13 cellular contexts compared by ENCODE assay signal in genomic region chr4:97496298-97496873, GRCh38.
A peak's percentile ranks its signal among the peaks of the same experiment; 100 is the strongest.
DNase-seq lines count a peak whose midpoint lies in the region; TF ChIP-seq lines count a peak whose summit lies in the region.
"Had no signal": no experiment of that assay in that cellular context is flagged by ENCODE, and none has a peak within 500 bp of the region (broad histone marks: within the 10 kb centered on the region; RNA-seq: fewer than 3 reads in every experiment).

No MANE protein-coding gene starts in this region.

- no peaks in the 10 kb centered on the region for H3K4me1 Mint-ChIP-seq in immature natural killer cell
- H3K4me1 Mint-ChIP-seq: activated CD4-positive, alpha-beta memory T cell treated with anti-CD3 and anti-CD28 coated beads, Interleukin-2, amount 10 ng/mL, durations not matched to agents 7 days and 5 days had no signal

- in situ Hi-C loops in astrocyte of the cerebellum (cut with HindIII; ENCODE audit: low sequenced_read_pairs): no loop called here

- no peaks in the 10 kb centered on the region for H3K79me2 ChIP-seq in smooth muscle cell (ENCODE audit: low read depth)

- peak overlapping the region; percentile 28 for H2AFZ ChIP-seq in smooth muscle cell (ENCODE audit: low read depth)

- H3K4me3 ChIP-seq in astrocyte of the cerebellum (ENCODE audit: low read depth, low read length) (no peak overlapping the region), smooth muscle cell (no peak overlapping the region)
- H3K4me3 ChIP-seq: transverse colon had no signal

- WGBS in smooth muscle cell (ENCODE audit: low lambda C conversion rate): 45% methylated on average over 3 of the region's 3 CpGs

- peaks cover 23% of the 10 kb centered on the region for H3K4me1 ChIP-seq in smooth muscle cell (ENCODE audit: low read depth)
- H3K4me1 ChIP-seq: transverse colon had no signal

- no peak overlapping the region for H3K4me3 Mint-ChIP-seq in immature natural killer cell
- H3K4me3 Mint-ChIP-seq: activated CD4-positive, alpha-beta memory T cell treated with anti-CD3 and anti-CD28 coated beads, Interleukin-2, amount 10 ng/mL, durations not matched to agents 7 days and 5 days had no signal

- peaks cover 2 to 30% (median 9%) of the 10 kb centered on the region in 6 donors for H3K9me3 Mint-ChIP-seq in immature natural killer cell
- H3K9me3 Mint-ChIP-seq: activated CD4-positive, alpha-beta memory T cell treated with anti-CD3 and anti-CD28 coated beads, Interleukin-2, amount 10 ng/mL, durations not matched to agents 7 days and 5 days had no signal

- no peak overlapping the region for H3K9ac ChIP-seq in smooth muscle cell (ENCODE audit: low read depth)

- no peaks in the 10 kb centered on the region for H3F3A ChIP-seq in smooth muscle cell (ENCODE audit: low read depth)

- no peaks in the 10 kb centered on the region for H4K20me1 ChIP-seq in smooth muscle cell (ENCODE audit: low read depth)

- no peaks in the 10 kb centered on the region for H3K36me3 Mint-ChIP-seq in immature natural killer cell

- H3K27ac Mint-ChIP-seq in immature natural killer cell: no peak overlapping the region
- H3K27ac Mint-ChIP-seq: activated CD4-positive, alpha-beta memory T cell treated with anti-CD3 and anti-CD28 coated beads, Interleukin-2, amount 10 ng/mL, durations not matched to agents 7 days and 5 days had no signal

- TF ChIP-seq CTCF in astrocyte of the cerebellum (IDR thresholded peaks at IDR 0.05; ENCODE audit: low read depth, low read length, missing control alignments) (no peak), smooth muscle cell (IDR thresholded peaks at IDR 0.05; ENCODE audit: borderline replicate concordance, insufficient read depth, poor library complexity, severe bottlenecking) (no peak)

- H3K27me3 Mint-ChIP-seq in immature natural killer cell (ENCODE audit: low read depth in 3 of 3): no peaks in the 10 kb centered on the region
- H3K27me3 Mint-ChIP-seq: activated CD4-positive, alpha-beta memory T cell treated with anti-CD3 and anti-CD28 coated beads, Interleukin-2, amount 10 ng/mL, durations not matched to agents 7 days and 5 days had no signal

- H3K27ac ChIP-seq in smooth muscle cell (ENCODE audit: low read depth): peak overlapping the region; percentile 76
- H3K27ac ChIP-seq: transverse colon had no signal

- H3K9me3 ChIP-seq in smooth muscle cell (replicated peaks; ENCODE audit: low read depth): no peaks in the 10 kb centered on the region
- H3K9me3 ChIP-seq: transverse colon had no signal

- H3K27me3 ChIP-seq in smooth muscle cell (ENCODE audit: low read depth): no peaks in the 10 kb centered on the region
- H3K27me3 ChIP-seq: transverse colon had no signal

- DNase-seq in NCI-H1417 (lab: John Stamatoyannopoulos, UW): peak in 2 of 3 experiments; percentile 7 to 55
- no peak for DNase-seq in NCI-H1417 treated with DMSO at 0.1 percent for 48 hours (lab: John Stamatoyannopoulos, UW)
- peak; percentile 33 for DNase-seq in astrocyte of the cerebellum (ENCODE audit: low read depth)
- DNase-seq in iris pigment epithelial cell (ENCODE audit: low read depth): peak; percentile 1
- DNase-seq in smooth muscle cell (lab: John Stamatoyannopoulos, UW; ENCODE audit: unreplicated experiment): no peak
- DNase-seq in immature natural killer cell: no peak
- DNase-seq in NCI-H2171 (lab: John Stamatoyannopoulos, UW): no peak
- no peak for DNase-seq in NCI-H748 treated with DMSO at 0.1 percent for 48 hours (lab: John Stamatoyannopoulos, UW)
- DNase-seq: activated CD4-positive, alpha-beta memory T cell treated with anti-CD3 and anti-CD28 coated beads, Interleukin-2, amount 10 ng/mL, durations not matched to agents 7 days and 5 days; activated gamma-delta T cell; NCI-H446; stimulated activated CD4-positive, alpha-beta T cell treated with anti-CD3 and anti-CD28 coated beads, Interleukin-12 subunit alpha, Interleukin-12 subunit beta, amount 100 ng/mL, for 4 hours; transverse colon had no signal

- no peaks in the 10 kb centered on the region for H3K36me3 ChIP-seq in smooth muscle cell (ENCODE audit: low read depth)
- H3K36me3 ChIP-seq: transverse colon had no signal

- H3K4me2 ChIP-seq in smooth muscle cell: no peak overlapping the region

Comparison
In these comparisons a context has a peak if more than half of its experiments do, and no peak if none do; other contexts are left out.
1. DNase-seq: peak in NCI-H1417 (2 of 3), astrocyte of the cerebellum (single experiment) and iris pigment epithelial cell (single experiment); none in NCI-H1417 treated with DMSO at 0.1 percent for 48 hours (single experiment), smooth muscle cell (single experiment), immature natural killer cell (0 of 3), NCI-H2171 (single experiment) and NCI-H748 treated with DMSO at 0.1 percent for 48 hours (single experiment).